Comparison of ENCODE assay signal across 8 cellular contexts in genomic region chr6:131250121-131250520, GRCh38.
A peak's percentile ranks its signal among the peaks of the same experiment; 100 is the strongest.
DNase-seq lines count a peak whose midpoint lies in the region; ATAC-seq and TF ChIP-seq lines count a peak whose summit lies in the region.

No MANE protein-coding gene starts in this region.

- TF ChIP-seq CTCF in nephron progenitor cell (IDR thresholded peaks at IDR 0.05), result no peak

- peak overlapping the region; percentile 63 for H3K4me3 Mint-ChIP-seq in activated T-cell treated with anti-CD3 and anti-CD28 coated beads, Interleukin-2, amount 50 U/mL, for 4 hours
- peak overlapping the region; percentile 82 for H3K4me3 Mint-ChIP-seq in nephron progenitor cell

- ATAC-seq in HG03378 (IDR thresholded peaks at IDR 0.05; ENCODE audit: unreplicated experiment), result peak; percentile 76
- peak; percentile 62 to 79 for ATAC-seq in activated T-cell treated with anti-CD3 and anti-CD28 coated beads, Interleukin-2, amount 50 U/mL, for 4 hours

- no peak overlapping the region for H3K27ac Mint-ChIP-seq in nephron progenitor cell

- no peaks in the 10 kb centered on the region for H3K9me3 Mint-ChIP-seq in activated T-cell treated with anti-CD3 and anti-CD28 coated beads, Interleukin-2, amount 50 U/mL, for 4 hours
- H3K9me3 Mint-ChIP-seq in nephron progenitor cell, result no peaks in the 10 kb centered on the region

- H3K27me3 Mint-ChIP-seq in activated T-cell treated with anti-CD3 and anti-CD28 coated beads, Interleukin-2, amount 50 U/mL, for 4 hours (ENCODE audit: low read depth), result no peaks in the 10 kb centered on the region
- no peaks in the 10 kb centered on the region for H3K27me3 Mint-ChIP-seq in nephron progenitor cell (ENCODE audit: low read depth, poor library complexity)

- H3K4me1 Mint-ChIP-seq in activated T-cell treated with anti-CD3 and anti-CD28 coated beads, Interleukin-2, amount 50 U/mL, for 4 hours (ENCODE audit: low read depth), result peaks cover 45% of the 10 kb centered on the region
- H3K4me1 Mint-ChIP-seq in nephron progenitor cell, result peaks cover 36% of the 10 kb centered on the region

- peaks cover 17% of the 10 kb centered on the region for H3K36me3 Mint-ChIP-seq in activated T-cell treated with anti-CD3 and anti-CD28 coated beads, Interleukin-2, amount 50 U/mL, for 4 hours (ENCODE audit: insufficient read depth)
- peaks cover 3% of the 10 kb centered on the region for H3K36me3 Mint-ChIP-seq in nephron progenitor cell (ENCODE audit: low read depth)

- DNase-seq in stimulated activated naive CD4-positive, alpha-beta T cell (lab: John Stamatoyannopoulos, UW), result peak in 4 of 6 experiments; percentile 8 to 28 (median 20)
- DNase-seq in stimulated activated naive CD4-positive, alpha-beta T cell treated with Interleukin-2 at 50 U/mL for 16 hours (lab: John Stamatoyannopoulos, UW), result no peak
- DNase-seq in activated T-cell treated with anti-CD3 and anti-CD28 coated beads, Interleukin-2, amount 50 U/mL, for 4 hours, result no peak
- peak; percentile 14 for DNase-seq in germinal center (ENCODE audit: low spot score)
- DNase-seq in nephron progenitor cell, result peak; percentile 47
- DNase-seq in NCI-H1694 treated with DMSO at 0.1 percent for 48 hours (lab: John Stamatoyannopoulos, UW), result no peak
- DNase-seq in DMS53 treated with DMSO at 0.1 percent for 48 hours (lab: John Stamatoyannopoulos, UW; ENCODE audit: unreplicated experiment), result no peak

Comparison
In these comparisons a context has a peak if more than half of its experiments do, and no peak if none do; other contexts are left out.
1. DNase-seq: peak in stimulated activated naive CD4-positive, alpha-beta T cell (4 of 6), germinal center (single experiment) and nephron progenitor cell (single experiment); none in stimulated activated naive CD4-positive, alpha-beta T cell treated with Interleukin-2 at 50 U/mL for 16 hours (single experiment), activated T-cell treated with anti-CD3 and anti-CD28 coated beads, Interleukin-2, amount 50 U/mL, for 4 hours (single experiment), NCI-H1694 treated with DMSO at 0.1 percent for 48 hours (single experiment) and DMS53 treated with DMSO at 0.1 percent for 48 hours (single experiment).